Comparison of ENCODE assay signal across 8 cellular contexts in genomic region chr12:42588308-42588836, GRCh38. TPM values are rescaled to one million over a fixed set of nuclear protein-coding genes. Genes with fewer than 3 reads are reported as not detected.
DNase-seq lines count a peak whose midpoint lies in the region; ATAC-seq and TF ChIP-seq lines count a peak whose summit lies in the region.

No MANE protein-coding gene starts in this region.

- H4K20me1 ChIP-seq in BLaER1 (no peaks in the 10 kb centered on the region), OCI-LY7 (ENCODE audit: insufficient read depth, low read length) (no peaks in the 10 kb centered on the region), neural progenitor cell (ENCODE audit: low read depth) (no peaks in the 10 kb centered on the region)

- H3K4me3 ChIP-seq in BLaER1 (peak overlapping the region; percentile 78; the same call in 1 of the 2 replicates), OCI-LY7 (ENCODE audit: low read depth, low read length, poor library complexity, severe bottlenecking) (no peak overlapping the region), epithelial cell of proximal tubule (ENCODE audit: low read depth, low read length) (peak overlapping the region; percentile 99), neural progenitor cell (peak overlapping the region; percentile 69)

- H3K9me3 ChIP-seq in BLaER1 (no peaks in the 10 kb centered on the region), OCI-LY7 (ENCODE audit: low read length) (no peaks in the 10 kb centered on the region), neural progenitor cell (ENCODE audit: low read depth) (no peaks in the 10 kb centered on the region)

- H3K36me3 Mint-ChIP-seq in neural progenitor cell, result no peaks in the 10 kb centered on the region

- H3K36me3 ChIP-seq in BLaER1 (no peaks in the 10 kb centered on the region), OCI-LY7 (ENCODE audit: insufficient read depth, low read length) (no peaks in the 10 kb centered on the region), neural progenitor cell (no peaks in the 10 kb centered on the region)

- H3K4me1 Mint-ChIP-seq in neural progenitor cell, result peaks cover 24% of the 10 kb centered on the region

- DNase-seq in OCI-LY7 (ENCODE audit: low spot score) (no peak), epithelial cell of proximal tubule (ENCODE audit: low read depth) (no peak), neural progenitor cell (ENCODE audit: low spot score) (no peak), NCI-H187 treated with DMSO at 0.1 percent for 48 hours (lab: John Stamatoyannopoulos, UW) (no peak), NCI-H146 treated with DMSO at 0.1 percent for 48 hours (lab: John Stamatoyannopoulos, UW; ENCODE audit: unreplicated experiment) (no peak)
- DNase-seq in NK-92 treated with Interleukin-12 subunit alpha and Interleukin-12 subunit beta, amount 100 ng/mL, for 24 hours (lab: John Stamatoyannopoulos, UW), result no peak

- no TSS peak for BruUV-seq in OCI-LY7 (replicated peaks; lab: Mats Ljungman, UMichigan)

- H3K9ac ChIP-seq in BLaER1 (no peak overlapping the region), neural progenitor cell (no peak overlapping the region)

- H2AFZ ChIP-seq in OCI-LY7 (ENCODE audit: low read length), result no peak overlapping the region
- H2AFZ ChIP-seq in neural progenitor cell (replicated peaks), result no peak overlapping the region

- H3K4me1 ChIP-seq in BLaER1, result peaks cover 11% of the 10 kb centered on the region; the same call in 1 of the 2 replicates
- peaks cover 15% of the 10 kb centered on the region for H3K4me1 ChIP-seq in OCI-LY7 (ENCODE audit: insufficient read depth, low read length, poor library complexity, severe bottlenecking)
- H3K4me1 ChIP-seq in neural progenitor cell, result peaks cover 7% of the 10 kb centered on the region

- H3K27ac ChIP-seq in BLaER1 (no peak overlapping the region), OCI-LY7 (ENCODE audit: low read depth, low read length, poor library complexity, severe bottlenecking) (no peak overlapping the region), neural progenitor cell (no peak overlapping the region)

- H3K79me2 ChIP-seq in OCI-LY7 (ENCODE audit: insufficient read depth, low read depth, low read length), result no peaks in the 10 kb centered on the region
- no peaks in the 10 kb centered on the region for H3K79me2 ChIP-seq in neural progenitor cell (ENCODE audit: low read depth)

- no peak for ATAC-seq in GM21619 (IDR thresholded peaks at IDR 0.05; ENCODE audit: unreplicated experiment)

- H3K27me3 ChIP-seq in BLaER1 (peaks cover 39% of the 10 kb centered on the region), neural progenitor cell (peaks cover 49% of the 10 kb centered on the region)

- no peaks in the 10 kb centered on the region for H3K9me3 Mint-ChIP-seq in neural progenitor cell

- TF ChIP-seq CTCF in OCI-LY7 (conservative IDR thresholded peaks at IDR 0.05; ENCODE audit: low read length), result no peak
- no peak for TF ChIP-seq CTCF in epithelial cell of proximal tubule (conservative IDR thresholded peaks at IDR 0.05; ENCODE audit: low read depth, low read length)
- TF ChIP-seq CTCF in neural progenitor cell (IDR thresholded peaks at IDR 0.05), result no peak

- peak overlapping the region; percentile 86 for H3K4me3 Mint-ChIP-seq in neural progenitor cell

- H3K9me2 ChIP-seq in OCI-LY7 (ENCODE audit: insufficient read depth, low read length), result no peaks in the 10 kb centered on the region

- CTCF ChIA-PET in OCI-LY7 (lab: Charles Lee; ENCODE audit: unreplicated experiment), result no interaction called here

- H3K4me2 ChIP-seq in BLaER1, result peak overlapping the region; percentile 100
- H3K4me2 ChIP-seq in OCI-LY7 (ENCODE audit: low read length), result 0 out of 2 replicates have a peak overlapping the region, but pooled peaks have one; percentile 83
- peak overlapping the region; percentile 92 for H3K4me2 ChIP-seq in neural progenitor cell

- peak overlapping the region; percentile 8 for H3K27ac Mint-ChIP-seq in neural progenitor cell

- peaks cover 3% of the 10 kb centered on the region for H3F3A ChIP-seq in neural progenitor cell (ENCODE audit: low read depth)

- POLR2A ChIA-PET in OCI-LY7 (lab: Charles Lee), result no interaction called here

- peaks cover 25% of the 10 kb centered on the region for H3K27me3 Mint-ChIP-seq in neural progenitor cell (ENCODE audit: insufficient read depth, low read depth)

- intact Hi-C loops in OCI-LY7 (cut with micrococcal nuclease; ENCODE audit: unreplicated experiment), result no loop called here

RNA-seq across cellular contexts. Expression of gene PRICKLE1, which starts 1.2 kb away (rescaled TPM):
- total RNA-seq in OCI-LY7 (2014; rRNA removed; shearing (Covaris generic)), result 0.19 and 1.5 TPM in 2 replicates
- total RNA-seq in OCI-LY7 (2022) (0.13 TPM in 1 of 2 replicates, not detected in the other), epithelial cell of proximal tubule (11.6 and 22.2 TPM in 2 replicates), neural progenitor cell (ENCODE audit: low replicate concordance) (3.5 and 4.0 TPM in 2 replicates)
